Comparison of ENCODE assay signal across 16 cellular contexts in the genomic region with DNA sequence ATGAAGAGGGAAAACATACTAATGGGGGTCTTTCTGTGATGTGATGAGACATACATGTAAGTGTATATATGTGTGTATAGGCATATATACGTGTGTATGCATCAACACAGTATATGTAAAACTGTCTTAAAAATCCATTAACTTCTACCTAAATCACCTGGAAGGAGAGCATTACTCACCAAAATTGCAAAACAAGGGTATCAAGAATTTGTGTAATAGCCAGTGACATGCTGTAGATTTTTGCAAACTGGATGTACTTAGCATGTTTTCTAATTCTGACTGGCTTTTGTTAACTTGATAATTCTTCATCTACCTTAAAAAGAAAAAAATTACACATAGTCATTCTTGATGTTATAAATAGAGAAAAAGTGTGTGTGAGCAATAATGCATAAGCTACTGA.
DNase-seq lines count a peak whose midpoint lies in the region; ATAC-seq, FAIRE-seq and TF ChIP-seq lines count a peak whose summit lies in the region.
"Had no signal": no experiment of that assay in that cellular context is flagged by ENCODE, and none has a peak within 500 bp of the region (broad histone marks: within the 10 kb centered on the region; RNA-seq: fewer than 3 reads in every experiment).

No MANE protein-coding gene starts in this region.

- DNase-seq in Calu3 (no peak), PC-9 (no peak), endothelial cell of umbilical vein (ENCODE audit: low read depth, low spot score) (no peak), renal cortical epithelial cell (ENCODE audit: low read depth) (peak; percentile 1), H4 (ENCODE audit: low spot score) (no peak)
- DNase-seq: C1 segment of cervical spinal cord; CD4-positive, alpha-beta T cell; DMS79; H9 had no signal

- no peaks in the 10 kb centered on the region for H3K9me3 Mint-ChIP-seq in Calu3 (ENCODE audit: low read depth, unreplicated experiment)
- H3K9me3 Mint-ChIP-seq: CD4-positive, alpha-beta T cell had no signal

- peaks cover 21% of the 10 kb centered on the region for H3K4me1 Mint-ChIP-seq in Calu3 (ENCODE audit: low read depth, unreplicated experiment)
- H3K4me1 Mint-ChIP-seq: B cell had no signal

- no peak for ATAC-seq in GM21526 (IDR thresholded peaks at IDR 0.05; ENCODE audit: low FRiP score, unreplicated experiment)
- ATAC-seq in HG03039 (IDR thresholded peaks at IDR 0.05; ENCODE audit: unreplicated experiment): no peak
- ATAC-seq: GM23338, HepG2 had no signal

- H3K4me1 ChIP-seq in PC-9 (replicated peaks; ENCODE audit: insufficient read depth): peaks cover 24% of the 10 kb centered on the region
- peaks cover 18% of the 10 kb centered on the region for H3K4me1 ChIP-seq in endothelial cell of umbilical vein (ENCODE audit: control insufficient read depth, extremely low read depth, insufficient read depth, low read length)

- dilution Hi-C loops in endothelial cell of umbilical vein (cut with MboI; ENCODE audit: extremely low pct_ligation_motif_present, low sequenced_read_pairs): no loop called here

- peak overlapping the region; percentile 52; the same call in 1 of the 2 replicates for H3K27ac ChIP-seq in PC-9
- H3K27ac ChIP-seq in endothelial cell of umbilical vein (ENCODE audit: insufficient read depth, low read depth, low read length): no peak overlapping the region

- H3K36me3 ChIP-seq in PC-9 (ENCODE audit: low read depth): peaks cover 13% of the 10 kb centered on the region
- no peaks in the 10 kb centered on the region for H3K36me3 ChIP-seq in endothelial cell of umbilical vein (ENCODE audit: control insufficient read depth in 2 of 2, extremely low read depth in 1 of 2, insufficient read depth in 2 of 2, low read length in 2 of 2)

- BruUV-seq in Calu3 (replicated peaks; lab: Mats Ljungman, UMichigan) (no TSS peak), PC-9 (replicated peaks; lab: Mats Ljungman, UMichigan) (no TSS peak), endothelial cell of umbilical vein (replicated peaks; lab: Mats Ljungman, UMichigan) (no TSS peak)

- H3K4me3 ChIP-seq in PC-9 (no peak overlapping the region), endothelial cell of umbilical vein (replicated peaks in 1 of 3; ENCODE audit: insufficient read depth in 1 of 3, low read depth in 1 of 3, low read length in 3 of 3) (no peak overlapping the region)
- H3K4me3 ChIP-seq: GM23338 had no signal

- no peak for TF ChIP-seq POLR2A in endothelial cell of umbilical vein (IDR thresholded peaks at IDR 0.05; ENCODE audit: low read depth, low read length)

- H3K27me3 ChIP-seq in PC-9 (ENCODE audit: insufficient read depth, low read depth) (no peaks in the 10 kb centered on the region), endothelial cell of umbilical vein (ENCODE audit: control insufficient read depth in 2 of 2, insufficient read depth in 2 of 2, low read length in 2 of 2) (no peaks in the 10 kb centered on the region)

- no peaks in the 10 kb centered on the region for H3K27me3 Mint-ChIP-seq in Calu3 (ENCODE audit: unreplicated experiment)
- H3K27me3 Mint-ChIP-seq: B cell had no signal

- POLR2A ChIA-PET in PC-9 (lab: Charles Lee; ENCODE audit: unreplicated experiment): no interaction called here
- POLR2A ChIA-PET in endothelial cell of umbilical vein (lab: Charles Lee): no interaction called here

- H2AFZ ChIP-seq in PC-9: no peak overlapping the region
- H2AFZ ChIP-seq in endothelial cell of umbilical vein (ENCODE audit: low read depth, low read length): no peak overlapping the region
- H2AFZ ChIP-seq: GM23338 had no signal

- peaks cover 10% of the 10 kb centered on the region for H3K36me3 Mint-ChIP-seq in Calu3 (ENCODE audit: insufficient read depth, unreplicated experiment)

- H3K27ac Mint-ChIP-seq in Calu3 (ENCODE audit: unreplicated experiment): peak overlapping the region; percentile 84
- H3K27ac Mint-ChIP-seq: B cell; CD4-positive, alpha-beta T cell; GM23338 had no signal

- CTCF ChIA-PET in Calu3 (lab: Charles Lee) (no interaction called here), PC-9 (lab: Charles Lee) (no interaction called here), endothelial cell of umbilical vein (lab: Charles Lee) (no interaction called here)

- H3K4me2 ChIP-seq in PC-9 (no peak overlapping the region), endothelial cell of umbilical vein (ENCODE audit: insufficient read depth, low read length) (peak overlapping the region; percentile 36)
- H3K4me2 ChIP-seq: GM23338 had no signal

- peaks cover 14% of the 10 kb centered on the region for H3F3A ChIP-seq in PC-9 (ENCODE audit: insufficient read depth, low read depth)

- no peaks in the 10 kb centered on the region for H3K79me2 ChIP-seq in PC-9 (ENCODE audit: low read depth)
- H3K79me2 ChIP-seq in endothelial cell of umbilical vein (ENCODE audit: control insufficient read depth, insufficient read depth, low read length): no peaks in the 10 kb centered on the region

- H3K9me3 ChIP-seq in PC-9 (ENCODE audit: insufficient read depth, low read depth): no peaks in the 10 kb centered on the region; the same call in 1 of the 2 replicates
- no peaks in the 10 kb centered on the region for H3K9me3 ChIP-seq in endothelial cell of umbilical vein (replicated peaks; ENCODE audit: control insufficient read depth, insufficient read depth, low read length)

- intact Hi-C loops in Calu3 (cut with micrococcal nuclease; ENCODE audit: unreplicated experiment): loop anchor here (10.0 kb wide), 1 partner anchor 109 kb away; the partner anchor contains the start of gene PRRG1
- intact Hi-C loops in PC-9 (cut with micrococcal nuclease; ENCODE audit: unreplicated experiment): loop anchor here (2.0 kb wide), 2 partner anchors 105 to 139 kb away; partner anchors contain the start of gene PRRG1
- intact Hi-C loops in endothelial cell of umbilical vein (cut with micrococcal nuclease): no loop called here

- FAIRE-seq in endothelial cell of umbilical vein (lab: Jason Lieb, UNC): no peak
- FAIRE-seq: GM12891, HepG2, HTR-8/SVneo had no signal

- no peak for TF ChIP-seq CTCF in Calu3 (IDR thresholded peaks at IDR 0.05; ENCODE audit: unreplicated experiment)
- no peak for TF ChIP-seq CTCF in PC-9 (conservative IDR thresholded peaks at IDR 0.05)
- TF ChIP-seq CTCF in endothelial cell of umbilical vein (IDR thresholded peaks at IDR 0.05; ENCODE audit: extremely low read depth in 1 of 2, insufficient read depth in 1 of 2, low read depth in 1 of 2, low read length in 2 of 2): no peak

- H3K9me2 ChIP-seq in PC-9 (ENCODE audit: insufficient read depth): no peaks in the 10 kb centered on the region

- H4K20me1 ChIP-seq in PC-9 (ENCODE audit: insufficient read depth) (no peaks in the 10 kb centered on the region), endothelial cell of umbilical vein (replicated peaks; ENCODE audit: control insufficient read depth, extremely low read depth, insufficient read depth, low read length) (no peaks in the 10 kb centered on the region)

- H3K9me1 ChIP-seq in endothelial cell of umbilical vein (replicated peaks; ENCODE audit: control insufficient read depth, extremely low read depth, insufficient read depth, low read length): no peaks in the 10 kb centered on the region

- H3K4me3 Mint-ChIP-seq in Calu3 (ENCODE audit: low read depth, unreplicated experiment): no peak overlapping the region
- H3K4me3 Mint-ChIP-seq: B cell; CD4-positive, alpha-beta T cell; GM23338; H9 had no signal

- H3K9ac ChIP-seq in endothelial cell of umbilical vein (replicated peaks; ENCODE audit: extremely low read depth, insufficient read depth, low read length): no peak overlapping the region

TF ChIP-seq in endothelial cell of umbilical vein, 7 proteins besides CTCF, POLR2A, EP300 and RAD21:
- TF ChIP-seq MAX (IDR thresholded peaks at IDR 0.05; ENCODE audit: insufficient read depth, insufficient read length) (no peak), POLR2AphosphoS5 (IDR thresholded peaks at IDR 0.05; ENCODE audit: insufficient read depth, low read depth, low read length) (no peak), MYC (IDR thresholded peaks at IDR 0.05; ENCODE audit: low read depth, low read length) (no peak)
